Comparison of ENCODE assay signal across 29 cellular contexts in the genomic region with DNA sequence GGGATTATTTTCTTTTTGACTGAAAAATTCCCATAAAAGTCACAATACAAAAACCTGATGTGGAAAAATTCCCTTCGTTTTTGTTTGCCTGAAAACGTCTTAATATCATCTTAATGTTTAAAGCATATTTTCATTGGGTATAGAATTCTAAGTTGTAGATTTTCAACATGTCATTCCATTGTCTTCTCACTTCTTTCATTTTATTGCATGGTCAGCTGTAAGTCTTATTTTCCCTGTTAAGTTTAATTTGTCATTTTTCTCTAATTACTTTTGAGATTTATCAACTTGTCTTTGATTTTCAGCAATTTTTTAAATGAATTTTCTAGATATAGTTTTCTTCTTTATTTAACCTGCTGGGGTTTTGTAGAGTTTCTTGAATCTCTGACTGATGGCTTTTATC.
"Had no signal": no experiment of that assay in that cellular context is flagged by ENCODE, and none has a peak within 500 bp of the region (broad histone marks: within the 10 kb centered on the region; RNA-seq: fewer than 3 reads in every experiment).

No MANE protein-coding gene starts in this region.

- H3K9me3 Mint-ChIP-seq: stimulated activated naive B cell treated with anti-CD40 and anti-IgM and Interleukin-4, amounts not matched to agents 10 μg/mL and 1 μg/mL and 100 μg/mL, for 72 hours; type B pancreatic cell had no signal

- H3K36me3 ChIP-seq: stomach, suprapubic skin, thoracic aorta, thyroid gland, tibial artery, tibial nerve, upper lobe of left lung, upper lobe of right lung, uterus, vagina had no signal

- H3K27me3 ChIP-seq: stomach, suprapubic skin, testis, thyroid gland, tibial artery, tibial nerve, transverse colon, upper lobe of left lung, upper lobe of right lung, uterus, vagina had no signal

- H3K4me3 ChIP-seq: stomach, suprapubic skin, testis, thoracic aorta, thyroid gland, tibial artery, tibial nerve, transverse colon, upper lobe of left lung, upper lobe of right lung, uterus, vagina had no signal

- ATAC-seq: stimulated activated effector memory CD8-positive, alpha-beta T cell treated with anti-CD3 and anti-CD28 coated beads, Interleukin-12 subunit alpha, Interleukin-12 subunit beta, amount 100 ng/mL, for 72 hours; stimulated activated memory B cell treated with anti-CD40 and anti-IgM and Interleukin-4, amounts not matched to agents 10 μg/mL and 1 μg/mL and 100 μg/mL, for 72 hours; stimulated activated naive B cell treated with anti-CD40 and anti-IgM and Interleukin-4, amounts not matched to agents 10 μg/mL and 1 μg/mL and 100 μg/mL, for 72 hours; stimulated activated naive CD8-positive, alpha-beta T cell treated with anti-CD3 and anti-CD28 coated beads, Interleukin-15, amount 100 ng/mL, for 72 hours; stimulated activated naive CD8-positive, alpha-beta T cell treated with anti-CD3 and anti-CD28 coated beads, Interleukin-15, Interleukin-2, amounts not matched to agents 100 U/mL and 50 U/mL, for 24 hours; upper lobe of right lung had no signal

- H3K36me3 Mint-ChIP-seq: stimulated activated effector memory CD8-positive, alpha-beta T cell treated with anti-CD3 and anti-CD28 coated beads, Interleukin-12 subunit alpha, Interleukin-12 subunit beta, amount 100 ng/mL, for 72 hours; stimulated activated memory B cell treated with anti-CD40 and anti-IgM and Interleukin-4, amounts not matched to agents 10 μg/mL and 1 μg/mL and 100 μg/mL, for 72 hours; stimulated activated naive B cell treated with anti-CD40 and anti-IgM and Interleukin-4, amounts not matched to agents 10 μg/mL and 1 μg/mL and 100 μg/mL, for 72 hours; type B pancreatic cell had no signal

- DNase-seq: stimulated activated CD4-positive, alpha-beta T cell treated with anti-CD3 and anti-CD28 coated beads, Interleukin-2, amount 100 ng/mL, for 48 hours; stimulated activated CD4-positive, alpha-beta T cell treated with anti-CD3 and anti-CD28 coated beads, Interleukin-4, amount 100 ng/mL, for 1 hour; stimulated activated CD4-positive, alpha-beta T cell treated with anti-CD3 and anti-CD28 coated beads, Interleukin-4, amount 100 ng/mL, for 24 hours; stimulated activated CD4-positive, alpha-beta T cell treated with anti-CD3 and anti-CD28 coated beads, Interleukin-4, amount 100 ng/mL, for 4 hours; stimulated activated CD8-positive, alpha-beta memory T cell treated with anti-CD3 and anti-CD28 coated beads, Interleukin-4, amount 100 ng/mL, for 48 hours; stimulated activated naive B cell treated with anti-CD40 and anti-IgM and Interleukin-4, amounts not matched to agents 10 μg/mL and 1 μg/mL and 100 μg/mL, for 72 hours; stimulated activated naive CD4-positive, alpha-beta T cell; stimulated activated naive CD4-positive, alpha-beta T cell treated with Interleukin-2 at 50 U/mL for 16 hours; stimulated activated naive CD8-positive, alpha-beta T cell treated with anti-CD3 and anti-CD28 coated beads, Interleukin-15, amount 100 ng/mL, for 72 hours; stimulated activated naive CD8-positive, alpha-beta T cell treated with anti-CD3 and anti-CD28 coated beads, Interleukin-15, Interleukin-2, amounts not matched to agents 100 U/mL and 50 U/mL, for 24 hours; stomach; substantia nigra; testis; thyroid gland; tibial artery; transverse colon; trophoblast cell; upper lobe of left lung; upper lobe of right lung; uterus had no signal

- H3K27ac Mint-ChIP-seq: stimulated activated effector memory CD8-positive, alpha-beta T cell treated with anti-CD3 and anti-CD28 coated beads, Interleukin-12 subunit alpha, Interleukin-12 subunit beta, amount 100 ng/mL, for 72 hours; stimulated activated memory B cell treated with anti-CD40 and anti-IgM and Interleukin-4, amounts not matched to agents 10 μg/mL and 1 μg/mL and 100 μg/mL, for 72 hours; stimulated activated naive B cell treated with anti-CD40 and anti-IgM and Interleukin-4, amounts not matched to agents 10 μg/mL and 1 μg/mL and 100 μg/mL, for 72 hours; stimulated activated naive CD8-positive, alpha-beta T cell treated with anti-CD3 and anti-CD28 coated beads, Interleukin-15, amount 100 ng/mL, for 72 hours; stimulated activated naive CD8-positive, alpha-beta T cell treated with anti-CD3 and anti-CD28 coated beads, Interleukin-15, Interleukin-2, amounts not matched to agents 100 ng/mL and 50 ng/mL, for 24 hours; type B pancreatic cell had no signal

- FAIRE-seq: urothelium cell line had no signal

- H3K27me3 Mint-ChIP-seq: stimulated activated memory B cell treated with anti-CD40 and anti-IgM and Interleukin-4, amounts not matched to agents 10 μg/mL and 1 μg/mL and 100 μg/mL, for 72 hours; stimulated activated naive B cell treated with anti-CD40 and anti-IgM and Interleukin-4, amounts not matched to agents 10 μg/mL and 1 μg/mL and 100 μg/mL, for 72 hours; type B pancreatic cell had no signal

- H3K9me3 ChIP-seq: suprapubic skin, testis, thoracic aorta, thyroid gland, tibial artery, uterus, vagina had no signal

- H3K4me1 ChIP-seq: stomach, suprapubic skin, testis, thyroid gland, tibial artery, tibial nerve, transverse colon, upper lobe of left lung, upper lobe of right lung, uterus, vagina had no signal

- H3K4me1 Mint-ChIP-seq: stimulated activated effector memory CD8-positive, alpha-beta T cell treated with anti-CD3 and anti-CD28 coated beads, Interleukin-12 subunit alpha, Interleukin-12 subunit beta, amount 100 ng/mL, for 72 hours; stimulated activated memory B cell treated with anti-CD40 and anti-IgM and Interleukin-4, amounts not matched to agents 10 μg/mL and 1 μg/mL and 100 μg/mL, for 72 hours; stimulated activated naive B cell treated with anti-CD40 and anti-IgM and Interleukin-4, amounts not matched to agents 10 μg/mL and 1 μg/mL and 100 μg/mL, for 72 hours; stimulated activated naive CD8-positive, alpha-beta T cell treated with anti-CD3 and anti-CD28 coated beads, Interleukin-15, amount 100 ng/mL, for 72 hours had no signal

- H3K27ac ChIP-seq: stomach, suprapubic skin, testis, thoracic aorta, thyroid gland, tibial artery, tibial nerve, transverse colon, upper lobe of left lung, upper lobe of right lung, uterus, vagina had no signal

- H3K4me3 Mint-ChIP-seq: stimulated activated effector memory CD8-positive, alpha-beta T cell treated with anti-CD3 and anti-CD28 coated beads, Interleukin-12 subunit alpha, Interleukin-12 subunit beta, amount 100 ng/mL, for 72 hours; stimulated activated memory B cell treated with anti-CD40 and anti-IgM and Interleukin-4, amounts not matched to agents 10 μg/mL and 1 μg/mL and 100 μg/mL, for 72 hours; stimulated activated naive B cell treated with anti-CD40 and anti-IgM and Interleukin-4, amounts not matched to agents 10 μg/mL and 1 μg/mL and 100 μg/mL, for 72 hours; stimulated activated naive CD8-positive, alpha-beta T cell treated with anti-CD3 and anti-CD28 coated beads, Interleukin-15, amount 100 ng/mL, for 72 hours; stimulated activated naive CD8-positive, alpha-beta T cell treated with anti-CD3 and anti-CD28 coated beads, Interleukin-15, Interleukin-2, amounts not matched to agents 100 ng/mL and 50 ng/mL, for 24 hours; type B pancreatic cell had no signal
